Comparison of ENCODE assay signal across 14 cellular contexts in the genomic region with DNA sequence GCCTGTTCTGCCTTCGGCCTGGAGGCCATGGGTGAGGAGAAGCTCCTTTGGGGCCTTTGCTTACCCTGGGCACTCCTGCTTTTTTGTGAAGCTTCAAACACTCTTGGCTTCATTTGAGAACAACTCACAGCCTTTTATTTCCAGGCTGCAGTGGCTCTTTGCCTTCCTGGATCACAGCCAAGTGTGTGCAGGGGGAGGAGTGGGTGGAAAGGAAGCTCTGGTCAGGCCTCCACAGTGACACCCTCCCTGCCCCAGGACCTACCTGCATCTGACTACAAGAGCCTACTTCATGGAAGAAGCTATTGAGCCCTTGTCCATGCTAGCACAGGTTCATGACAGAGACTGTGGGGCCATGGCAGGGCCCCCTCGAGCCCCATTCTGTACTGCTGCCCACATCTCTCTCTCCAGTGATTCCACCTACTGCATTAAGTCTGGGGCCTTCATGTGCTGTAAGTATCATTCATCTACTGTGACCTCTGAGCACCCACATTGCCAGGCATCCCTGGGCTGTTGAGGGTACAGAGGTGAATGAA. TPM values are rescaled to one million over a fixed set of nuclear protein-coding genes. Genes with fewer than 3 reads are reported as not detected.
A peak's percentile ranks its signal among the peaks of the same experiment; 100 is the strongest.
DNase-seq lines count a peak whose midpoint lies in the region; ATAC-seq and TF ChIP-seq lines count a peak whose summit lies in the region.
"Had no signal": no experiment of that assay in that cellular context is flagged by ENCODE, and none has a peak within 500 bp of the region (broad histone marks: within the 10 kb centered on the region; RNA-seq: fewer than 3 reads in every experiment).

No MANE protein-coding gene starts in this region.

- intact Hi-C loops in right cardiac atrium (cut with DNase I), result no loop called here

- H4K20me1 ChIP-seq in MM.1S (ENCODE audit: insufficient read depth, low read length), result no peaks in the 10 kb centered on the region

- ATAC-seq in right cardiac atrium (peak in 1 of 2 donors; percentile 63), GM18502 (IDR thresholded peaks at IDR 0.05; ENCODE audit: poor library complexity, unreplicated experiment) (no peak)
- ATAC-seq: activated naive CD4-positive, alpha-beta T cell treated with anti-CD3 and anti-CD28 coated beads, Interleukin-2, amount 50 U/mL, for 72 hours; left lobe of liver had no signal

- H3K27ac ChIP-seq in right cardiac atrium (ENCODE audit: low read length), result no peak overlapping the region
- H3K27ac ChIP-seq in MM.1S (ENCODE audit: low read length), result no peak overlapping the region
- H3K27ac ChIP-seq: sigmoid colon had no signal

- H3K9ac ChIP-seq in MM.1S (ENCODE audit: low read length), result no peak overlapping the region

- H3K9me3 ChIP-seq in right cardiac atrium (ENCODE audit: control insufficient read depth, low read length) (no peaks in the 10 kb centered on the region), MM.1S (replicated peaks; ENCODE audit: insufficient read depth, low read length) (no peaks in the 10 kb centered on the region)
- H3K9me3 ChIP-seq: sigmoid colon had no signal

- H3K9me2 ChIP-seq in MM.1S (replicated peaks; ENCODE audit: insufficient read depth, low read length), result no peaks in the 10 kb centered on the region

- H2AFZ ChIP-seq in MM.1S (ENCODE audit: low read length), result no peak overlapping the region

- H3K4me3 ChIP-seq in right cardiac atrium (ENCODE audit: low read length) (no peak overlapping the region), MM.1S (ENCODE audit: low read length) (no peak overlapping the region)
- H3K4me3 ChIP-seq: sigmoid colon had no signal

- H3K79me2 ChIP-seq in MM.1S (ENCODE audit: low read length), result no peaks in the 10 kb centered on the region

- no peaks in the 10 kb centered on the region for H3K36me3 ChIP-seq in MM.1S (replicated peaks; ENCODE audit: insufficient read depth, low read length)
- H3K36me3 ChIP-seq: sigmoid colon had no signal

- H3K4me1 ChIP-seq in right cardiac atrium (ENCODE audit: control insufficient read depth, insufficient read depth, low read length) (no peaks in the 10 kb centered on the region), MM.1S (ENCODE audit: low read length) (no peaks in the 10 kb centered on the region)

- H3F3A ChIP-seq in MM.1S (ENCODE audit: insufficient read depth, low read length), result no peaks in the 10 kb centered on the region

- no peak overlapping the region for H3K4me2 ChIP-seq in MM.1S (ENCODE audit: low read depth, low read length)

- no peak for TF ChIP-seq CTCF in MM.1S (IDR thresholded peaks at IDR 0.05; ENCODE audit: low read length)

- WGBS in right cardiac atrium, result 44% methylated on average over 2 of the region's 2 CpGs

- no peaks in the 10 kb centered on the region for H3K27me3 ChIP-seq in right cardiac atrium (ENCODE audit: control insufficient read depth, insufficient read depth)
- H3K27me3 ChIP-seq in MM.1S (replicated peaks; ENCODE audit: insufficient read depth, low read length), result no peaks in the 10 kb centered on the region
- H3K27me3 ChIP-seq: sigmoid colon had no signal

- peak; percentile 12 for DNase-seq in stimulated activated CD4-positive, alpha-beta T cell treated with anti-CD3 and anti-CD28 coated beads, Interleukin-15, amount 100 ng/mL, for 24 hours
- DNase-seq in stimulated activated CD4-positive, alpha-beta T cell treated with anti-CD3 and anti-CD28 coated beads, Interleukin-4, amount 100 ng/mL, for 4 hours, result no peak
- DNase-seq in KG1 (lab: John Stamatoyannopoulos, UW), result peak; percentile 11
- DNase-seq in right cardiac atrium, result peak in 2 of 3 donors; percentile 48 to 53
- DNase-seq in MM.1S, result no peak
- no peak for DNase-seq in stimulated activated CD4-positive, alpha-beta T cell treated with anti-CD3 and anti-CD28 coated beads, Interleukin-12 subunit alpha, Interleukin-12 subunit beta, amount 100 ng/mL, for 4 hours
- DNase-seq: CD4-positive, CD25-positive, alpha-beta regulatory T cell; NCI-H526 treated with DMSO at 0.1 percent for 48 hours; nephron progenitor cell; sigmoid colon had no signal

RNA-seq across cellular contexts. Expression of a gene that starts 52.3 kb away (rescaled TPM):
- not detected for total RNA-seq in right cardiac atrium
- not detected for polyA plus RNA-seq in right cardiac atrium
- total RNA-seq: activated naive CD4-positive, alpha-beta T cell treated with anti-CD3 and anti-CD28 coated beads, Interleukin-2, amount 50 U/mL, for 72 hours; CD4-positive, CD25-positive, alpha-beta regulatory T cell; H4; left lobe of liver had no signal
- polyA plus RNA-seq: CD4-positive, CD25-positive, alpha-beta regulatory T cell had no signal

Comparison
In these comparisons a context has a peak if more than half of its experiments do, and no peak if none do; other contexts are left out.
1. DNase-seq: peak in stimulated activated CD4-positive, alpha-beta T cell treated with anti-CD3 and anti-CD28 coated beads, Interleukin-15, amount 100 ng/mL, for 24 hours (single experiment), KG1 (single experiment) and right cardiac atrium (2 of 3); none in stimulated activated CD4-positive, alpha-beta T cell treated with anti-CD3 and anti-CD28 coated beads, Interleukin-4, amount 100 ng/mL, for 4 hours (0 of 2), MM.1S (single experiment) and stimulated activated CD4-positive, alpha-beta T cell treated with anti-CD3 and anti-CD28 coated beads, Interleukin-12 subunit alpha, Interleukin-12 subunit beta, amount 100 ng/mL, for 4 hours (single experiment).